28 cellular contexts compared by ENCODE assay signal in genomic region chr5:136427421-136427820, GRCh38.
"Had no signal": no experiment of that assay in that cellular context is flagged by ENCODE, and none has a peak within 500 bp of the region (broad histone marks: within the 10 kb centered on the region; RNA-seq: fewer than 3 reads in every experiment).

No MANE protein-coding gene starts in this region.

- DNase-seq: activated B cell treated with CpG ODN at 0.5 μM for 24 hours; activated CD4-positive, alpha-beta T cell treated with anti-CD3 and anti-CD28 coated beads for 48 hours; activated CD4-positive, alpha-beta T cell treated with anti-CD3 and anti-CD28 coated beads, Interleukin-2, amount 50 U/mL, for 1 hour; activated CD4-positive, alpha-beta T cell treated with anti-CD3 and anti-CD28 coated beads, Interleukin-2, amount 50 U/mL, for 48 hours; activated CD8-positive, alpha-beta memory T cell treated with anti-CD3 and anti-CD28 coated beads for 24 hours; activated CD8-positive, alpha-beta T cell treated with anti-CD3 and anti-CD28 coated beads for 36 hours; activated effector memory CD4-positive, alpha-beta T cell treated with Interleukin-2 at 50 U/mL for 16 hours; activated gamma-delta T cell treated with Interleukin-2 at 50 U/mL for 16 hours; activated naive CD4-positive, alpha-beta T cell treated with anti-CD3 and anti-CD28 coated beads for 36 hours; activated naive CD8-positive, alpha-beta T cell treated with anti-CD3 and anti-CD28 coated beads for 36 hours; activated naive CD8-positive, alpha-beta T cell treated with anti-CD3 and anti-CD28 coated beads, Interleukin-2, amount 50 U/mL, for 24 hours; activated T-cell treated with anti-CD3 and anti-CD28 coated beads, Interleukin-2, amount 50 U/mL, for 4 hours; adrenal gland; amygdala; aorta; body of pancreas; caudate nucleus; cortex of kidney; dermis blood vessel endothelial cell; effector CD4-positive, alpha-beta T cell; effector memory CD8-positive, alpha-beta T cell; foreskin fibroblast; head of caudate nucleus; T-helper 17 cell; T1000; WERI-Rb-1 had no signal

- H3K4me3 ChIP-seq: adrenal gland, body of pancreas had no signal

- ATAC-seq: activated CD4-positive, CD25-positive, alpha-beta regulatory T cell treated with anti-CD3 and anti-CD28 coated beads, Interleukin-2, amount 50 U/mL, for 24 hours; activated CD8-positive, alpha-beta T cell treated with anti-CD3 and anti-CD28 coated beads for 36 hours; activated naive CD8-positive, alpha-beta T cell treated with anti-CD3 and anti-CD28 coated beads, Interleukin-2, amount 50 U/mL, for 24 hours; activated T-cell treated with anti-CD3 and anti-CD28 coated beads, Interleukin-2, amount 50 U/mL, for 4 hours; activated T-helper 17 cell treated with anti-CD3 and anti-CD28 coated beads, Interleukin-2, amount 50 U/mL, for 72 hours; body of pancreas; effector memory CD8-positive, alpha-beta T cell; T-helper 17 cell had no signal
